Comparison of ENCODE assay signal across 22 cellular contexts in the genomic region with DNA sequence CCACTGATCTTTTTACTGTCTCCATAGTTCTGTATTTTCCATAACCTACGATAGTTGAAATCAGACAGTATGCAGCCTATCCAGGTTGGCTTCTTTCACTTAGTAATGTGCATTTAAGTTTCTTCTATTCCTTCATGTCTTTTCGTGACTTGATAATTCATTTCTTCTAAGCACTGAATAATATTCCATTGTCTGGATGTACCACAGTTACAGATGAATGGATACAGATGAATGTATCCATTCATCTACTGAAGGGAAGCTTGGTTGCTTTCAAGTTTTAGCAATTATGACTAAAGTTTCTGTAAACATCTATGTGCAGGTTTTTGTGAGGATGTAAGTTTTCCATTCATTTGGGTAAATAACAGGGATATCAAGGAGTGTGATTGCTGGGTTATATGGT.
DNase-seq lines count a peak whose midpoint lies in the region; ATAC-seq, FAIRE-seq and TF ChIP-seq lines count a peak whose summit lies in the region.
"Had no signal": no experiment of that assay in that cellular context is flagged by ENCODE, and none has a peak within 500 bp of the region (broad histone marks: within the 10 kb centered on the region; RNA-seq: fewer than 3 reads in every experiment).

No MANE protein-coding gene starts in this region.

- H3K9me3 ChIP-seq in PC-3 (ENCODE audit: low read length), result no peaks in the 10 kb centered on the region
- no peaks in the 10 kb centered on the region for H3K9me3 ChIP-seq in keratinocyte (ENCODE audit: control insufficient read depth, low read depth, low read length)
- H3K9me3 ChIP-seq: A549; BLaER1 treated with 17β-estradiol and CSF1 and Interleukin-3, amounts not matched to agents 10 nM and 100 nM; Caco-2 had no signal

- H4K20me1 ChIP-seq in PC-3 (ENCODE audit: low read length) (no peaks in the 10 kb centered on the region), keratinocyte (ENCODE audit: control insufficient read depth, extremely low read depth, insufficient read depth, low read length) (no peaks in the 10 kb centered on the region)
- H4K20me1 ChIP-seq: BLaER1 treated with 17β-estradiol and CSF1 and Interleukin-3, amounts not matched to agents 10 nM and 100 nM had no signal

- in situ Hi-C loops in SK-MEL-5 (cut with HindIII; ENCODE audit: low pct_unique_long_range_greater_than_20kb, low sequenced_read_pairs), result no loop called here

- H3K27me3 Mint-ChIP-seq in neural crest cell (ENCODE audit: low read depth), result no peaks in the 10 kb centered on the region
- H3K27me3 Mint-ChIP-seq: B cell had no signal

- no peaks in the 10 kb centered on the region for H3F3A ChIP-seq in PC-3 (ENCODE audit: low read length, unreplicated experiment)

- no peaks in the 10 kb centered on the region for H3K9me1 ChIP-seq in keratinocyte (ENCODE audit: control insufficient read depth, extremely low read depth, insufficient read depth, low read length)

- peak; percentile 20 for FAIRE-seq in keratinocyte (lab: Jason Lieb, UNC)
- FAIRE-seq: D721Med, G401.6, GM12891 had no signal

- peaks cover 3% of the 10 kb centered on the region for H3K9me3 Mint-ChIP-seq in neural crest cell
- H3K9me3 Mint-ChIP-seq: CD4-positive, alpha-beta T cell; CD8-positive, alpha-beta T cell had no signal

- H3K4me3 ChIP-seq in PC-3 (ENCODE audit: low read length), result no peak overlapping the region
- H3K4me3 ChIP-seq in keratinocyte (ENCODE audit: control insufficient read depth in 2 of 3, extremely low read depth in 1 of 3, insufficient read depth in 2 of 3, low read depth in 1 of 3, low read length in 3 of 3), result no peak overlapping the region
- H3K4me3 ChIP-seq: A549; BLaER1 treated with 17β-estradiol and CSF1 and Interleukin-3, amounts not matched to agents 10 nM and 100 nM had no signal

- H3K27me3 ChIP-seq in PC-3 (ENCODE audit: low read length) (no peaks in the 10 kb centered on the region), keratinocyte (ENCODE audit: control insufficient read depth, extremely low read depth, insufficient read depth, low read length) (no peaks in the 10 kb centered on the region)
- H3K27me3 ChIP-seq: BLaER1 treated with 17β-estradiol and CSF1 and Interleukin-3, amounts not matched to agents 10 nM and 100 nM had no signal

- no peaks in the 10 kb centered on the region for H3K9me2 ChIP-seq in PC-3 (replicated peaks; ENCODE audit: low read length)

- no peak overlapping the region for H3K9ac ChIP-seq in PC-3 (ENCODE audit: low read length)
- H3K9ac ChIP-seq in keratinocyte (ENCODE audit: control insufficient read depth, extremely low read depth, insufficient read depth, low read length), result no peak overlapping the region
- H3K9ac ChIP-seq: BLaER1 treated with 17β-estradiol and CSF1 and Interleukin-3, amounts not matched to agents 10 nM and 100 nM had no signal

- peaks cover 21% of the 10 kb centered on the region for H3K4me1 ChIP-seq in PC-3 (ENCODE audit: insufficient read depth, low read length)
- peaks cover 18% of the 10 kb centered on the region for H3K4me1 ChIP-seq in keratinocyte (ENCODE audit: control insufficient read depth, extremely low read depth, insufficient read depth, low read length)
- H3K4me1 ChIP-seq: A549; BLaER1 treated with 17β-estradiol and CSF1 and Interleukin-3, amounts not matched to agents 10 nM and 100 nM; Caco-2 had no signal

- dilution Hi-C loops in keratinocyte (cut with MboI; ENCODE audit: extremely low pct_ligation_motif_present, low sequenced_read_pairs), result no loop called here

- peak overlapping the region; percentile 16 for H3K27ac Mint-ChIP-seq in neural crest cell (ENCODE audit: unreplicated experiment)
- H3K27ac Mint-ChIP-seq: B cell; CD4-positive, alpha-beta T cell; CD8-positive, alpha-beta T cell had no signal

- intact Hi-C loops in PC-3 (cut with micrococcal nuclease), result loop anchor here (5.0 kb wide), 1 partner anchor 70 kb away; no protein-coding TSS in a partner anchor

- H3K27ac ChIP-seq in PC-3 (ENCODE audit: low read length) (peak overlapping the region; percentile 59), keratinocyte (ENCODE audit: control insufficient read depth, insufficient read depth, low read length) (no peak overlapping the region)
- H3K27ac ChIP-seq: 22Rv1; A549; BLaER1 treated with 17β-estradiol and CSF1 and Interleukin-3, amounts not matched to agents 10 nM and 100 nM; C4-2B had no signal

- no peak overlapping the region for H3K4me2 ChIP-seq in PC-3 (ENCODE audit: low read length)
- no peak overlapping the region for H3K4me2 ChIP-seq in keratinocyte (ENCODE audit: control insufficient read depth, extremely low read depth, insufficient read depth, low read depth, low read length)
- H3K4me2 ChIP-seq: A549; BLaER1 treated with 17β-estradiol and CSF1 and Interleukin-3, amounts not matched to agents 10 nM and 100 nM had no signal

- BruUV-seq in PC-3 (replicated peaks; lab: Mats Ljungman, UMichigan), result no TSS peak

- CTCF ChIA-PET in PC-3 (lab: Charles Lee), result no interaction called here

- no peak for TF ChIP-seq CTCF in PC-3 (conservative IDR thresholded peaks at IDR 0.05; ENCODE audit: low read depth, low read length)
- TF ChIP-seq CTCF in keratinocyte (optimal IDR thresholded peaks at IDR 0.05 in 1 of 3, IDR thresholded peaks at IDR 0.05 in 1 of 3, conservative IDR thresholded peaks at IDR 0.05 in 1 of 3; ENCODE audit: extremely low read depth in 1 of 3, insufficient read depth in 2 of 3, low read length in 3 of 3), result no peak
- no peak for TF ChIP-seq CTCF in neural crest cell (conservative IDR thresholded peaks at IDR 0.05)

- H3K36me3 Mint-ChIP-seq in neural crest cell (ENCODE audit: low read depth), result no peaks in the 10 kb centered on the region
- H3K36me3 Mint-ChIP-seq: CD8-positive, alpha-beta T cell had no signal

- H3K4me1 Mint-ChIP-seq in neural crest cell, result peaks cover 7% of the 10 kb centered on the region
- H3K4me1 Mint-ChIP-seq: B cell had no signal

- no peak overlapping the region for H3K4me3 Mint-ChIP-seq in neural crest cell
- H3K4me3 Mint-ChIP-seq: B cell; CD4-positive, alpha-beta T cell; CD8-positive, alpha-beta T cell had no signal

- ATAC-seq in PC-3 (peak; percentile 72), GM21619 (IDR thresholded peaks at IDR 0.05; ENCODE audit: unreplicated experiment) (no peak)
- ATAC-seq: A549; CD8-positive, alpha-beta T cell had no signal

- POLR2A ChIA-PET in PC-3 (lab: Charles Lee; ENCODE audit: unreplicated experiment), result no interaction called here

- H3K36me3 ChIP-seq in PC-3 (ENCODE audit: low read depth, low read length) (no peaks in the 10 kb centered on the region), keratinocyte (ENCODE audit: control insufficient read depth in 2 of 2, extremely low read depth in 1 of 2, insufficient read depth in 2 of 2, low read length in 2 of 2) (no peaks in the 10 kb centered on the region)
- H3K36me3 ChIP-seq: BLaER1 treated with 17β-estradiol and CSF1 and Interleukin-3, amounts not matched to agents 10 nM and 100 nM had no signal

- peak; percentile 34 for DNase-seq in PC-3
- peak; percentile 65 for DNase-seq in SK-MEL-5 (ENCODE audit: low read depth, low spot score)
- DNase-seq in keratinocyte (ENCODE audit: low read depth, low spot score), result no peak
- DNase-seq in neural crest cell (ENCODE audit: low read depth, low spot score), result no peak
- DNase-seq in effector CD8-positive, alpha-beta T cell (lab: John Stamatoyannopoulos, UW), result no peak
- DNase-seq in NCI-H1092 treated with DMSO at 0.1 percent for 48 hours (lab: John Stamatoyannopoulos, UW), result no peak
- DNase-seq: AML-193; Caco-2; Calu3; CD4-positive, alpha-beta T cell; CD8-positive, alpha-beta T cell; DMS79 treated with DMSO at 0.1 percent for 48 hours; GF-D8 had no signal

- H3K79me2 ChIP-seq in PC-3 (ENCODE audit: low read length) (no peaks in the 10 kb centered on the region), keratinocyte (ENCODE audit: control insufficient read depth, insufficient read depth, low read length) (no peaks in the 10 kb centered on the region)

- H2AFZ ChIP-seq in PC-3 (ENCODE audit: low read length) (no peak overlapping the region), keratinocyte (ENCODE audit: control insufficient read depth, low read length) (no peak overlapping the region)

Comparison
In these comparisons a context has a peak if more than half of its experiments do, and no peak if none do; other contexts are left out.
1. DNase-seq: peak in PC-3 (single experiment) and SK-MEL-5 (single experiment); none in keratinocyte (single experiment), neural crest cell (single experiment), effector CD8-positive, alpha-beta T cell (single experiment) and NCI-H1092 treated with DMSO at 0.1 percent for 48 hours (single experiment).